ENCODE assay signal across 22 cellular contexts in genomic region chr2:157489981-157490380, GRCh38. TPM values are rescaled to one million over a fixed set of nuclear protein-coding genes. Genes with fewer than 3 reads are reported as not detected.
A peak's percentile ranks its signal among the peaks of the same experiment; 100 is the strongest.
DNase-seq lines count a peak whose midpoint lies in the region; ATAC-seq, FAIRE-seq and TF ChIP-seq lines count a peak whose summit lies in the region.
"Had no signal": no experiment of that assay in that cellular context is flagged by ENCODE, and none has a peak within 500 bp of the region (broad histone marks: within the 10 kb centered on the region; RNA-seq: fewer than 3 reads in every experiment).

No MANE protein-coding gene starts in this region.

- RAD21 ChIA-PET in GM12878 (lab: Charles Lee; ENCODE audit: unreplicated experiment) = interaction anchor here (0.7 to 8.1 kb wide), 9 partner anchors 10 to 186 kb away, joined by 3 to 81 read pairs (median 18); partner anchors contain the start of genes CYTIP and ERMN

- H3K9ac ChIP-seq in GM12878 (ENCODE audit: control insufficient read depth, insufficient read depth, low read length) (no peak overlapping the region), trophoblast cell (ENCODE audit: low read length) (no peak overlapping the region)

- POLR2A ChIA-PET in GM12878 (lab: Charles Lee) = interaction anchor here (0.6 to 3.6 kb wide), 3 partner anchors 10 to 426 kb away, joined by 4 to 18 read pairs (median 4); no protein-coding TSS in a partner anchor

- TF ChIP-seq EP300 in GM12878 (IDR thresholded peaks at IDR 0.05; ENCODE audit: borderline replicate concordance in 1 of 2, control insufficient read depth in 1 of 2, low read depth in 2 of 2, low read length in 2 of 2) = no peak

- no peak overlapping the region for H4K91ac ChIP-seq in trophoblast cell (ENCODE audit: low read depth, low read length)

- no peak overlapping the region for H3K4ac ChIP-seq in trophoblast cell (ENCODE audit: low read depth, low read length)

- H3K4me1 Mint-ChIP-seq in natural killer cell treated with Interleukin-12 subunit alpha and Interleukin-12 subunit beta and Interleukin-15 and Interleukin-18, amount 100 ng/mL, for 72 hours (ENCODE audit: low read depth in 2 of 2) = peaks cover 63 to 64% of the 10 kb centered on the region in 2 donors
- H3K4me1 Mint-ChIP-seq in natural killer cell = peaks cover 0 to 16% of the 10 kb centered on the region in 2 donors

- WGBS in GM12878 (ENCODE audit: insufficient coverage, insufficient replicate concordance, low lambda C conversion rate, missing lambda C conversion rate) = 0% methylated on average over 1 of the region's 1 CpG
- no CpG with 5 or more reads among the region's 1 CpG for WGBS in trophoblast cell (ENCODE audit: extremely low coverage, insufficient coverage, insufficient read length)
- 74% methylated on average over 1 of the region's 1 CpG for WGBS in aorta, 2 donors

- peak overlapping the region; percentile 7 for H3K4me3 Mint-ChIP-seq in natural killer cell treated with Interleukin-12 subunit alpha and Interleukin-12 subunit beta and Interleukin-15 and Interleukin-18, amount 100 ng/mL, for 72 hours
- H3K4me3 Mint-ChIP-seq in natural killer cell = no peak overlapping the region
- H3K4me3 Mint-ChIP-seq: CD14-positive monocyte had no signal

- H3K18ac ChIP-seq in trophoblast cell (ENCODE audit: low read length) = no peak overlapping the region

- peaks cover 4% of the 10 kb centered on the region for H3K9me3 Mint-ChIP-seq in natural killer cell treated with Interleukin-12 subunit alpha and Interleukin-12 subunit beta and Interleukin-15 and Interleukin-18, amount 100 ng/mL, for 72 hours
- H3K9me3 Mint-ChIP-seq in natural killer cell = no peaks in the 10 kb centered on the region

- CTCF ChIA-PET in GM12878 (lab: Yijun Ruan, JAX) = interaction anchor here (0.7 to 10.9 kb wide), 14 partner anchors 8 to 534 kb away, joined by 3 to 174 read pairs (median 9); partner anchors contain the start of genes CYTIP and ERMN

- no peak for ATAC-seq in natural killer cell treated with Interleukin-12 subunit alpha and Interleukin-12 subunit beta and Interleukin-15 and Interleukin-18, amount 100 ng/mL, for 72 hours
- ATAC-seq in natural killer cell (no peak), GM12878 (0 out of 3 replicates have a peak, but pooled peaks have one; percentile 12), mucosa of descending colon (peak; percentile 67), aorta (ENCODE audit: low FRiP score) (no peak)

- H3K27ac ChIP-seq in GM12878 (ENCODE audit: control insufficient read depth, insufficient read depth) = no peak overlapping the region
- H3K27ac ChIP-seq in trophoblast cell (ENCODE audit: low read depth, low read length) = no peak overlapping the region
- no peak overlapping the region for H3K27ac ChIP-seq in aorta (ENCODE audit: low read depth in 1 of 2, low read length in 2 of 2)
- H3K27ac ChIP-seq: SK-N-MC had no signal

- H2BK5ac ChIP-seq in trophoblast cell (ENCODE audit: low read depth, low read length, poor library complexity) = no peak overlapping the region

- H3K4me1 ChIP-seq in GM12878 (ENCODE audit: control insufficient read depth, insufficient read depth, low read length) = no peaks in the 10 kb centered on the region
- peaks cover 10% of the 10 kb centered on the region for H3K4me1 ChIP-seq in mucosa of descending colon (ENCODE audit: low read depth)
- no peaks in the 10 kb centered on the region for H3K4me1 ChIP-seq in trophoblast cell (ENCODE audit: control insufficient read depth in 1 of 2, insufficient read depth in 2 of 2, low read length in 2 of 2)
- no peaks in the 10 kb centered on the region for H3K4me1 ChIP-seq in aorta (ENCODE audit: control insufficient read depth in 1 of 2, insufficient read depth in 2 of 2, low read length in 2 of 2)
- H3K4me1 ChIP-seq: HAP-1 had no signal

- H4K12ac ChIP-seq in trophoblast cell (ENCODE audit: low read depth, low read length) = no peak overlapping the region

- DNase-seq in natural killer cell treated with Interleukin-12 subunit alpha and Interleukin-12 subunit beta and Interleukin-15 and Interleukin-18, amount 100 ng/mL, for 72 hours (ENCODE audit: low spot score) = no peak
- DNase-seq in natural killer cell = no peak
- DNase-seq in GM12878 (ENCODE audit: low read depth, low spot score) = no peak
- no peak for DNase-seq in mucosa of descending colon
- no peak for DNase-seq in trophoblast cell
- DNase-seq in Kasumi-1 (lab: John Stamatoyannopoulos, UW) = no peak
- no peak for DNase-seq in aorta
- DNase-seq: ACHN, AML-193, Caco-2, EL, Karpas-422, MM.1S, NCI-H1417 treated with DMSO at 0.1 percent for 48 hours, NCI-H1930, NCI-H510A, Right ventricle myocardium superior had no signal

- no peaks in the 10 kb centered on the region for H3K79me1 ChIP-seq in trophoblast cell (ENCODE audit: low read length)

- in situ Hi-C loops in GM12878 (cut with MboI) = loop anchor here (5.0 kb wide), 2 partner anchors 163 to 517 kb away; partner anchors contain the start of gene ERMN

- BruUV-seq in GM12878 (replicated peaks; lab: Mats Ljungman, UMichigan) = no TSS peak

- no peak for TF ChIP-seq RAD21 in GM12878 (IDR thresholded peaks at IDR 0.05; ENCODE audit: insufficient read depth, low read depth, low read length)

- no peaks in the 10 kb centered on the region for H4K20me1 ChIP-seq in GM12878 (ENCODE audit: control insufficient read depth, insufficient read depth)

- H4K8ac ChIP-seq in trophoblast cell (ENCODE audit: low read depth, low read length) = no peak overlapping the region

- no peak for TF ChIP-seq POLR2A in GM12878 (IDR thresholded peaks at IDR 0.05; ENCODE audit: low read depth, low read length)

- H3K36me3 Mint-ChIP-seq in natural killer cell treated with Interleukin-12 subunit alpha and Interleukin-12 subunit beta and Interleukin-15 and Interleukin-18, amount 100 ng/mL, for 72 hours = peaks cover 7% of the 10 kb centered on the region
- H3K36me3 Mint-ChIP-seq in natural killer cell = no peaks in the 10 kb centered on the region
- H3K36me3 Mint-ChIP-seq: CD14-positive monocyte had no signal

- H2BK120ac ChIP-seq in trophoblast cell (ENCODE audit: insufficient read depth, low read length, poor library complexity) = no peak overlapping the region

- H3K36me3 ChIP-seq in GM12878 (ENCODE audit: control insufficient read depth in 2 of 2, insufficient read depth in 2 of 2, low read length in 1 of 2) (no peaks in the 10 kb centered on the region), mucosa of descending colon (ENCODE audit: low read depth) (no peaks in the 10 kb centered on the region), trophoblast cell (ENCODE audit: control insufficient read depth in 1 of 2, insufficient read depth in 2 of 2, low read length in 2 of 2) (no peaks in the 10 kb centered on the region), aorta (ENCODE audit: control insufficient read depth in 1 of 2, insufficient read depth in 2 of 2, low read length in 1 of 2) (no peaks in the 10 kb centered on the region)
- H3K36me3 ChIP-seq: HAP-1 had no signal

- H2BK12ac ChIP-seq in trophoblast cell (ENCODE audit: low read length) = no peak overlapping the region

- intact Hi-C loops in natural killer cell (cut with micrococcal nuclease) = no loop called here
- intact Hi-C loops in GM12878 (cut with micrococcal nuclease; ENCODE audit: unreplicated experiment) = loop anchor here (2.0 to 10.0 kb wide), 2 partner anchors 163 to 1265 kb away; no protein-coding TSS in a partner anchor
- intact Hi-C loops in mucosa of descending colon (cut with DNase I, micrococcal nuclease) = loop anchor here in 1 of 2 donors (10.0 kb wide), 2 partner anchors 105 to 515 kb away; no protein-coding TSS in a partner anchor
- intact Hi-C loops in aorta (cut with DNase I) = loop anchor here in 1 of 2 donors (10.0 kb wide), 1 partner anchor 165 kb away; the partner anchor contains the start of gene ERMN

- H2AK5ac ChIP-seq in trophoblast cell (ENCODE audit: low read length) = no peak overlapping the region

- H3K9me3 ChIP-seq in GM12878 (replicated peaks; ENCODE audit: control insufficient read depth, insufficient read depth, low read length) (no peaks in the 10 kb centered on the region), mucosa of descending colon (no peaks in the 10 kb centered on the region), trophoblast cell (ENCODE audit: insufficient read depth, low read depth, low read length) (no peaks in the 10 kb centered on the region), aorta (ENCODE audit: control insufficient read depth, low read length) (no peaks in the 10 kb centered on the region)
- H3K9me3 ChIP-seq: Caco-2, HAP-1 had no signal

- no peak overlapping the region for H2AFZ ChIP-seq in GM12878 (ENCODE audit: control insufficient read depth, low read depth, low read length)
- no peak overlapping the region for H2AFZ ChIP-seq in trophoblast cell (ENCODE audit: insufficient read depth, low read length, poor library complexity)

- SMC1A ChIA-PET in GM12878 (lab: Charles Lee; ENCODE audit: uncharacterized antibody, unreplicated experiment) = interaction anchor here (1.0 to 10.9 kb wide), 18 partner anchors 10 to 263 kb away, joined by 3 to 165 read pairs (median 8); partner anchors contain the start of gene ERMN

- H3K79me2 ChIP-seq in GM12878 (ENCODE audit: control insufficient read depth, insufficient read depth, low read length) (no peaks in the 10 kb centered on the region), trophoblast cell (ENCODE audit: control insufficient read depth, insufficient read depth, low read length, poor library complexity) (no peaks in the 10 kb centered on the region)

- TF ChIP-seq CTCF in natural killer cell (IDR thresholded peaks at IDR 0.05) = no peak
- TF ChIP-seq CTCF in GM12878 (IDR thresholded peaks at IDR 0.05 in 2 of 3, conservative IDR thresholded peaks at IDR 0.05 in 1 of 3; ENCODE audit: control insufficient read depth in 2 of 3, extremely low read depth in 1 of 3, insufficient read depth in 1 of 3, low read depth in 3 of 3, low read length in 3 of 3) = no peak
- TF ChIP-seq CTCF in mucosa of descending colon (IDR thresholded peaks at IDR 0.05) = no peak

- no peak overlapping the region for H3K4me2 ChIP-seq in GM12878 (ENCODE audit: control insufficient read depth, insufficient read depth)
- no peak overlapping the region for H3K4me2 ChIP-seq in trophoblast cell (ENCODE audit: low read length)

- H3K23ac ChIP-seq in trophoblast cell (ENCODE audit: low read length) = no peak overlapping the region

- H3K27ac Mint-ChIP-seq in natural killer cell treated with Interleukin-12 subunit alpha and Interleukin-12 subunit beta and Interleukin-15 and Interleukin-18, amount 100 ng/mL, for 72 hours = peak overlapping the region; percentile 63 to 85
- H3K27ac Mint-ChIP-seq in natural killer cell = no peak overlapping the region

- H3K4me3 ChIP-seq in GM12878 = no peak overlapping the region
- H3K4me3 ChIP-seq in mucosa of descending colon = no peak overlapping the region
- H3K4me3 ChIP-seq in trophoblast cell (ENCODE audit: low read depth, low read length) = no peak overlapping the region
- no peak overlapping the region for H3K4me3 ChIP-seq in aorta (ENCODE audit: low read length in 2 of 2)
- H3K4me3 ChIP-seq: HAP-1, SK-N-MC had no signal

- H3K27me3 ChIP-seq in GM12878 (replicated peaks in 1 of 2; ENCODE audit: control insufficient read depth in 2 of 2, insufficient read depth in 2 of 2, low read length in 1 of 2) = no peaks in the 10 kb centered on the region
- no peaks in the 10 kb centered on the region for H3K27me3 ChIP-seq in trophoblast cell (ENCODE audit: insufficient read depth, low read length)
- no peaks in the 10 kb centered on the region for H3K27me3 ChIP-seq in aorta (ENCODE audit: control insufficient read depth in 1 of 2, insufficient read depth in 2 of 2, low read length in 1 of 2)

- no peak overlapping the region for H3K14ac ChIP-seq in trophoblast cell (ENCODE audit: low read length)

- FAIRE-seq in GM12878 (lab: Jason Lieb, UNC) = no peak
- FAIRE-seq: RCC 7860 had no signal

- no peaks in the 10 kb centered on the region for H3K27me3 Mint-ChIP-seq in natural killer cell treated with Interleukin-12 subunit alpha and Interleukin-12 subunit beta and Interleukin-15 and Interleukin-18, amount 100 ng/mL, for 72 hours
- peaks cover 0 to 5% of the 10 kb centered on the region in 2 donors for H3K27me3 Mint-ChIP-seq in natural killer cell (ENCODE audit: low read depth in 2 of 2)

RNA-seq across cellular contexts. Expression of gene CYTIP, which starts 46.1 kb away (rescaled TPM):
- 1,000 to 10,000 TPM in 1 of 2 donors, 100 to 1,000 TPM in 1; 755 to 1,319 TPM for total RNA-seq in natural killer cell treated with Interleukin-12 subunit alpha and Interleukin-12 subunit beta and Interleukin-15 and Interleukin-18, amount 100 ng/mL, for 72 hours
- total RNA-seq in natural killer cell = 100 to 1,000 TPM; 276 to 363 (median 357) TPM
- 245 and 264 TPM in 2 replicates for total RNA-seq in GM12878 (2013; cell fraction: nucleolus; rRNA removed)
- 73.6 and 74.4 TPM in 2 replicates for total RNA-seq in GM12878 (2014; rRNA removed)
- total RNA-seq in GM12878 (2014; rRNA removed; fragmentation: Illumina TruSeq; extraction: Trizol) = 94.2 and 97.1 TPM in 2 replicates
- total RNA-seq in GM12878 (2021) = 63.7 and 64.9 TPM in 2 replicates
- 86.9 TPM for polyA plus RNA-seq in GM12878 (2011; ENCODE audit: low read depth)
- 178 and 213 TPM in 2 replicates for polyA plus RNA-seq in GM12878 (2011; rRNA removed)
- 88.3 and 124 TPM in 2 replicates for polyA plus RNA-seq in GM12878 (2011; cell fraction: cytosol; rRNA removed)
- 57.7 and 73.8 TPM in 2 replicates for polyA plus RNA-seq in GM12878 (2011; cell fraction: nucleus; rRNA removed)
- 92.3 and 147 TPM in 2 replicates for polyA plus RNA-seq in GM12878 (2012)
- polyA plus RNA-seq in GM12878 (2014; fragmentation: Illumina TruSeq; extraction: Trizol) = 71.4 and 99.2 TPM in 2 replicates
- 10 to 100 TPM; 71.6 to 75.4 TPM for polyA plus RNA-seq in GM12878 (2014; fragmentation: Nextera tagmentation; extraction: Ambion mirVana)
- 51.2 and 55.1 TPM in 2 replicates for polyA plus RNA-seq in GM12878 (2014; rRNA removed)
- polyA plus RNA-seq in GM12878 (2016; fragmentation: Nextera tagmentation; extraction: Ambion mirVana) = 10 to 100 TPM; 73.2 to 76.5 TPM
- polyA minus RNA-seq in GM12878 (2011; rRNA and poly(A)+ RNA removed) = 173 and 213 TPM in 2 replicates
- 103 TPM in 2 replicates for polyA minus RNA-seq in GM12878 (2011; cell fraction: cytosol; rRNA and poly(A)+ RNA removed)
- 449 and 546 TPM in 2 replicates for polyA minus RNA-seq in GM12878 (2011; cell fraction: nucleus; rRNA and poly(A)+ RNA removed)
- 10 to 100 TPM in 1 of 3 donors, 1 to 10 TPM in 2; 4.7 to 11.5 (median 5.8) TPM for total RNA-seq in mucosa of descending colon
- polyA plus RNA-seq in trophoblast cell (2013) = 0.10 and 0.25 TPM in 2 replicates
- total RNA-seq in aorta = 10 to 100 TPM in 1 of 2 donors, 1 to 10 TPM in 1; 10.0 to 21.1 TPM
- polyA plus RNA-seq in aorta = 1 to 10 TPM in 1 of 2 donors, under 1 TPM in 1; 1.00 to 5.0 TPM
- total RNA-seq: HT-29 had no signal

Comparison
In these comparisons a context has a peak if more than half of its experiments do, and no peak if none do; other contexts are left out.
1. H3K27ac Mint-ChIP-seq: peak in natural killer cell treated with Interleukin-12 subunit alpha and Interleukin-12 subunit beta and Interleukin-15 and Interleukin-18, amount 100 ng/mL, for 72 hours (2 of 2); none in natural killer cell (0 of 2).
2. ATAC-seq: peak in GM12878 (single experiment) and mucosa of descending colon (single experiment); none in natural killer cell treated with Interleukin-12 subunit alpha and Interleukin-12 subunit beta and Interleukin-15 and Interleukin-18, amount 100 ng/mL, for 72 hours (0 of 2), natural killer cell (0 of 3) and aorta (single experiment).